ENCODE assay signal across 24 cellular contexts in genomic region chr18:56443508-56443907, GRCh38.
"Had no signal": no experiment of that assay in that cellular context is flagged by ENCODE, and none has a peak within 500 bp of the region (broad histone marks: within the 10 kb centered on the region; RNA-seq: fewer than 3 reads in every experiment).

No MANE protein-coding gene starts in this region.

- ATAC-seq: activated T-cell treated with anti-CD3 and anti-CD28 coated beads, Interleukin-2, amount 50 U/mL, for 4 hours; foreskin keratinocyte; left ventricle myocardium superior; mucosa of descending colon; sciatic nerve; WTC11 had no signal

- H3K4me1 ChIP-seq: colonic mucosa, foreskin keratinocyte had no signal

- H3K36me3 ChIP-seq: colonic mucosa, upper lobe of left lung had no signal

- H3K4me3 ChIP-seq: colonic mucosa, hepatocyte, mucosa of descending colon, smooth muscle cell, upper lobe of left lung had no signal

- DNase-seq: activated CD4-positive, alpha-beta T cell treated with anti-CD3 and anti-CD28 coated beads, Interleukin-2, amount 50 U/mL, for 4 hours; activated CD8-positive, alpha-beta memory T cell treated with anti-CD3 and anti-CD28 coated beads for 24 hours; activated CD8-positive, alpha-beta memory T cell treated with anti-CD3 and anti-CD28 coated beads, Interleukin-2, amount 50 U/mL, for 4 hours; activated naive CD4-positive, alpha-beta T cell; activated T-cell treated with anti-CD3 and anti-CD28 coated beads, Interleukin-2, amount 50 U/mL, for 4 hours; colonic mucosa; endodermal cell; foreskin keratinocyte; immature natural killer cell; left ventricle myocardium superior; mesendoderm; mucosa of descending colon; nephron progenitor cell; nucleus accumbens; stimulated activated CD4-positive, alpha-beta T cell treated with anti-CD3 and anti-CD28 coated beads, Interleukin-15, amount 100 ng/mL, for 24 hours; stimulated activated CD8-positive, alpha-beta memory T cell treated with anti-CD3 and anti-CD28 coated beads, Interleukin-4, amount 100 ng/mL, for 48 hours; stimulated activated naive CD4-positive, alpha-beta T cell; T-helper 9 cell had no signal

- H3K9me3 ChIP-seq: colonic mucosa, mucosa of descending colon, upper lobe of left lung had no signal

- H3K27ac ChIP-seq: colonic mucosa, epithelial cell of prostate, foreskin keratinocyte, hepatocyte had no signal

- H3K27me3 ChIP-seq: colonic mucosa, foreskin keratinocyte, hepatocyte, upper lobe of left lung had no signal
